In genomic region chr2:202912342-202912804, GRCh38 we compare ENCODE assay signal across 1 cellular context.
TF ChIP-seq lines count a peak whose summit lies in the region.

No MANE protein-coding gene starts in this region.

TF ChIP-seq in HepG2, 621 proteins besides CTCF, POLR2A, EP300 and RAD21:
- TF ChIP-seq MYC (CRISPR knock-in tag; IDR thresholded peaks at IDR 0.05; ENCODE audit: borderline replicate concordance) (0 out of 2 replicates have a peak, but pooled peaks have one; percentile 19), SAP130 (CRISPR knock-in tag; IDR thresholded peaks at IDR 0.05; ENCODE audit: low read depth) (peak; percentile 46), KMT2B (CRISPR knock-in tag; IDR thresholded peaks at IDR 0.05) (peak; percentile 21), RBFOX2 (IDR thresholded peaks at IDR 0.05; ENCODE audit: low read depth, low read length) (peak; percentile 43; the same call in 1 of the 2 replicates), PHF8 (CRISPR knock-in tag; IDR thresholded peaks at IDR 0.05) (peak; percentile 66), ZFY (CRISPR knock-in tag; IDR thresholded peaks at IDR 0.05) (peak; percentile 31; the same call in 1 of the 2 replicates), MYNN (CRISPR knock-in tag; IDR thresholded peaks at IDR 0.05; ENCODE audit: low read depth) (0 out of 2 replicates have a peak, but pooled peaks have one; percentile 8), HNRNPLL (IDR thresholded peaks at IDR 0.05; ENCODE audit: low read depth, low read length, poor library complexity, severe bottlenecking) (peak; percentile 76), TAF1 (CRISPR knock-in tag; IDR thresholded peaks at IDR 0.05) (peak; percentile 50; the same call in 1 of the 2 replicates), RARA (CRISPR knock-in tag; IDR thresholded peaks at IDR 0.05) (0 out of 2 replicates have a peak, but pooled peaks have one; percentile 3), ZNF704 (CRISPR knock-in tag; IDR thresholded peaks at IDR 0.05; ENCODE audit: borderline replicate concordance) (0 out of 2 replicates have a peak, but pooled peaks have one; percentile 30), NR2F6 (IDR thresholded peaks at IDR 0.05) (0 out of 2 replicates have a peak, but pooled peaks have one; percentile 11), NR2F6 (CRISPR knock-in tag; IDR thresholded peaks at IDR 0.05) (peak; percentile 2; the same call in 1 of the 2 replicates)
- TF ChIP-seq, protein P1, sequence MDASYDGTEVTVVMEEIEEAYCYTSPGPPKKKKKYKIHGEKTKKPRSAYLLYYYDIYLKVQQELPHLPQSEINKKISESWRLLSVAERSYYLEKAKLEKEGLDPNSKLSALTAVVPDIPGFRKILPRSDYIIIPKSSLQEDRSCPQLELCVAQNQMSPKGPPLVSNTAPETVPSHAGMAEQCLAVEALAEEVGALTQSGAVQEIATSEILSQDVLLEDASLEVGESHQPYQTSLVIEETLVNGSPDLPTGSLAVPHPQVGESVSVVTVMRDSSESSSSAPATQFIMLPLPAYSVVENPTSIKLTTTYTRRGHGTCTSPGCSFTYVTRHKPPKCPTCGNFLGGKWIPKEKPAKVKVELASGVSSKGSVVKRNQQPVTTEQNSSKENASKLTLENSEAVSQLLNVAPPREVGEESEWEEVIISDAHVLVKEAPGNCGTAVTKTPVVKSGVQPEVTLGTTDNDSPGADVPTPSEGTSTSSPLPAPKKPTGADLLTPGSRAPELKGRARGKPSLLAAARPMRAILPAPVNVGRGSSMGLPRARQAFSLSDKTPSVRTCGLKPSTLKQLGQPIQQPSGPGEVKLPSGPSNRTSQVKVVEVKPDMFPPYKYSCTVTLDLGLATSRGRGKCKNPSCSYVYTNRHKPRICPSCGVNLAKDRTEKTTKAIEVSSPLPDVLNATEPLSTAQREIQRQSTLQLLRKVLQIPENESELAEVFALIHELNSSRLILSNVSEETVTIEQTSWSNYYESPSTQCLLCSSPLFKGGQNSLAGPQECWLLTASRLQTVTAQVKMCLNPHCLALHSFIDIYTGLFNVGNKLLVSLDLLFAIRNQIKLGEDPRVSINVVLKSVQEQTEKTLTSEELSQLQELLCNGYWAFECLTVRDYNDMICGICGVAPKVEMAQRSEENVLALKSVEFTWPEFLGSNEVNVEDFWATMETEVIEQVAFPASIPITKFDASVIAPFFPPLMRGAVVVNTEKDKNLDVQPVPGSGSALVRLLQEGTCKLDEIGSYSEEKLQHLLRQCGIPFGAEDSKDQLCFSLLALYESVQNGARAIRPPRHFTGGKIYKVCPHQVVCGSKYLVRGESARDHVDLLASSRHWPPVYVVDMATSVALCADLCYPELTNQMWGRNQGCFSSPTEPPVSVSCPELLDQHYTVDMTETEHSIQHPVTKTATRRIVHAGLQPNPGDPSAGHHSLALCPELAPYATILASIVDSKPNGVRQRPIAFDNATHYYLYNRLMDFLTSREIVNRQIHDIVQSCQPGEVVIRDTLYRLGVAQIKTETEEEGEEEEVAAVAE (CRISPR knock-in tag; IDR thresholded peaks at IDR 0.05; ENCODE audit: borderline replicate concordance): 0 out of 2 replicates have a peak, but pooled peaks have one; percentile 22
